Comparison of ENCODE assay signal across 8 cellular contexts in genomic region chr19:31348416-31349159, GRCh38. TPM values are rescaled to one million over a fixed set of nuclear protein-coding genes. Genes with fewer than 3 reads are reported as not detected.
DNase-seq lines count a peak whose midpoint lies in the region; TF ChIP-seq lines count a peak whose summit lies in the region.

No MANE protein-coding gene starts in this region.

- H3K79me1 ChIP-seq in neuronal stem cell (ENCODE audit: low read depth, low read length), result no peaks in the 10 kb centered on the region

- H3K4me3 ChIP-seq in SK-N-MC, result peak overlapping the region; percentile 90
- peak overlapping the region; percentile 85 to 91 (median 88) for H3K4me3 ChIP-seq in fibroblast of lung (replicated peaks in 1 of 4; ENCODE audit: control extremely low read depth in 1 of 4, insufficient read depth in 1 of 4, low read depth in 3 of 4, low read length in 4 of 4)
- peak overlapping the region; percentile 37 to 82 for H3K4me3 ChIP-seq in neuronal stem cell (ENCODE audit: low read length in 2 of 2)

- H2AFZ ChIP-seq in fibroblast of lung (ENCODE audit: low read length) (no peak overlapping the region), neuronal stem cell (ENCODE audit: low read length) (peak overlapping the region; percentile 98)

- peaks cover 49% of the 10 kb centered on the region for H3K79me2 ChIP-seq in fibroblast of lung (ENCODE audit: control insufficient read depth, insufficient read depth, low read length)

- H3K27me3 ChIP-seq in fibroblast of lung (ENCODE audit: control insufficient read depth, insufficient read depth, low read length) (no peaks in the 10 kb centered on the region), neuronal stem cell (ENCODE audit: control insufficient read depth in 3 of 3, insufficient read depth in 3 of 3, low read depth in 1 of 3, low read length in 3 of 3) (peaks cover 21 to 78% (median 43%) of the 10 kb centered on the region in 3 experiments)

- H3K9ac ChIP-seq in SK-N-MC (ENCODE audit: insufficient read length), result peak overlapping the region; percentile 87
- peak overlapping the region; percentile 83 for H3K9ac ChIP-seq in fibroblast of lung (ENCODE audit: insufficient read depth, low read length)
- peak overlapping the region; percentile 31 for H3K9ac ChIP-seq in neuronal stem cell (ENCODE audit: low read depth, low read length, poor library complexity)

- TF ChIP-seq CTCF in fibroblast of lung (conservative IDR thresholded peaks at IDR 0.05 in 1 of 2, IDR thresholded peaks at IDR 0.05 in 1 of 2; ENCODE audit: low read depth in 1 of 2, low read length in 2 of 2), result no peak

- WGBS in neuronal stem cell (ENCODE audit: extremely low coverage in 2 of 2, insufficient read length in 2 of 2, insufficient replicate concordance in 1 of 2), 2 donors, result no CpG with 5 or more reads among the region's 63 CpGs

- H3K4me2 ChIP-seq in fibroblast of lung (ENCODE audit: extremely low read depth, insufficient read depth, low read length) (peak overlapping the region; percentile 92), neuronal stem cell (ENCODE audit: insufficient read depth, low read length, poor library complexity, severe bottlenecking) (peak overlapping the region; percentile 99)

- H3K4ac ChIP-seq in neuronal stem cell (ENCODE audit: low read length), result no peak overlapping the region

- no peaks in the 10 kb centered on the region for H4K20me1 ChIP-seq in fibroblast of lung (ENCODE audit: control insufficient read depth, extremely low read depth, insufficient read depth, low read length)

- H3K9me3 ChIP-seq in SK-N-MC (ENCODE audit: low read depth, low read length) (no peaks in the 10 kb centered on the region), fibroblast of lung (ENCODE audit: control insufficient read depth, insufficient read depth, low read depth, low read length) (no peaks in the 10 kb centered on the region), neuronal stem cell (replicated peaks in 1 of 2; ENCODE audit: control insufficient read depth in 2 of 2, insufficient read depth in 1 of 2, low read depth in 1 of 2, low read length in 2 of 2) (peaks cover 2 to 5% of the 10 kb centered on the region in 2 donors)

- no peak overlapping the region for H2BK15ac ChIP-seq in neuronal stem cell (ENCODE audit: low read length)

- no peak overlapping the region for H3K23ac ChIP-seq in neuronal stem cell (ENCODE audit: low read depth, low read length, poor library complexity)

- H2BK12ac ChIP-seq in neuronal stem cell (ENCODE audit: low read length), result no peak overlapping the region

- peak overlapping the region; percentile 66 for H3K18ac ChIP-seq in neuronal stem cell (ENCODE audit: low read length)

- H3K4me1 ChIP-seq in fibroblast of lung (ENCODE audit: control insufficient read depth, extremely low read depth, insufficient read depth, low read length) (peaks cover 4% of the 10 kb centered on the region), neuronal stem cell (ENCODE audit: control insufficient read depth in 2 of 2, insufficient read depth in 1 of 2, low read depth in 1 of 2, low read length in 2 of 2) (peaks cover 0 to 3% of the 10 kb centered on the region in 2 donors)

- H3K36me3 ChIP-seq in SK-N-MC (ENCODE audit: insufficient read depth, low read length), result peaks cover 52% of the 10 kb centered on the region
- no peaks in the 10 kb centered on the region for H3K36me3 ChIP-seq in fibroblast of lung (ENCODE audit: control insufficient read depth, insufficient read depth, low read length)
- H3K36me3 ChIP-seq in neuronal stem cell (replicated peaks in 1 of 2; ENCODE audit: control insufficient read depth in 2 of 2, insufficient read depth in 2 of 2, low read length in 2 of 2), result no peaks in the 10 kb centered on the region

- H3K14ac ChIP-seq in neuronal stem cell (ENCODE audit: low read length), result no peak overlapping the region

- DNase-seq in DMS79 treated with DMSO at 0.1 percent for 48 hours (lab: John Stamatoyannopoulos, UW) (peak; percentile 29), SK-N-MC (ENCODE audit: low read depth, low spot score) (no peak), fibroblast of lung (ENCODE audit: low read depth in 2 of 2) (peak; percentile 29 to 55), neuronal stem cell (ENCODE audit: low spot score) (no peak), epidermal melanocyte (ENCODE audit: insufficient read length, low spot score) (no peak), iPS-NIHi7 (ENCODE audit: extremely low spot score) (no peak), OCI-M1 (lab: John Stamatoyannopoulos, UW) (no peak)
- no peak for DNase-seq in stimulated activated CD4-positive, alpha-beta T cell treated with anti-CD3 and anti-CD28 coated beads, Interleukin-12 subunit alpha, Interleukin-12 subunit beta, amount 100 ng/mL, for 4 hours

- no peak overlapping the region for H2BK120ac ChIP-seq in neuronal stem cell (ENCODE audit: low read depth, low read length)

- H4K8ac ChIP-seq in neuronal stem cell (ENCODE audit: low read depth, low read length), result no peak overlapping the region

- H3K27ac ChIP-seq in SK-N-MC (peak overlapping the region; percentile 86), fibroblast of lung (ENCODE audit: insufficient read depth, low read length) (peak overlapping the region; percentile 78), neuronal stem cell (replicated peaks; ENCODE audit: low read length) (no peak overlapping the region)

- no peak overlapping the region for H2BK5ac ChIP-seq in neuronal stem cell (ENCODE audit: low read length)

- H2AK5ac ChIP-seq in neuronal stem cell (ENCODE audit: low read depth, low read length), result no peak overlapping the region

- no peak overlapping the region for H4K91ac ChIP-seq in neuronal stem cell (ENCODE audit: low read depth, low read length, poor library complexity)

RNA-seq across cellular contexts. Expression of gene TSHZ3, which starts 0.6 kb away (rescaled TPM):
- 10.3 and 17.3 TPM in 2 replicates for total RNA-seq in fibroblast of lung
- 7.0 and 11.3 TPM in 2 replicates for polyA plus RNA-seq in fibroblast of lung
- 15.1 and 18.0 TPM in 2 replicates for polyA plus RNA-seq in fibroblast of lung (2012)
- polyA minus RNA-seq in fibroblast of lung (ENCODE audit: low replicate concordance), result 41.0 and 47.3 TPM in 2 replicates
- polyA plus RNA-seq in neuronal stem cell (2013, experiment 1 of 2), result 1.5 TPM
- 1.6 TPM for polyA plus RNA-seq in neuronal stem cell (2013, experiment 2 of 2)

Comparison
In these comparisons a context has a peak if more than half of its experiments do, and no peak if none do; other contexts are left out.
1. DNase-seq: peak in DMS79 treated with DMSO at 0.1 percent for 48 hours (single experiment) and fibroblast of lung (2 of 2); none in SK-N-MC (single experiment), neuronal stem cell (single experiment), epidermal melanocyte (single experiment), stimulated activated CD4-positive, alpha-beta T cell treated with anti-CD3 and anti-CD28 coated beads, Interleukin-12 subunit alpha, Interleukin-12 subunit beta, amount 100 ng/mL, for 4 hours (single experiment), iPS-NIHi7 (single experiment) and OCI-M1 (single experiment).
2. H3K9ac ChIP-seq: peak in every context shown above with its lines; median percentile 87 in SK-N-MC; 83 in fibroblast of lung; 31 in neuronal stem cell.
3. Peak in every context shown above with its lines, with median percentiles within 50 percentile points of each other: H3K4me3 ChIP-seq.